Comparison of ENCODE assay signal across 19 cellular contexts in genomic region chr12:120357104-120357503, GRCh38. TPM values are rescaled to one million over a fixed set of nuclear protein-coding genes. Genes with fewer than 3 reads are reported as not detected.
DNase-seq lines count a peak whose midpoint lies in the region; ATAC-seq, FAIRE-seq and TF ChIP-seq lines count a peak whose summit lies in the region.
"Had no signal": no experiment of that assay in that cellular context is flagged by ENCODE, and none has a peak within 500 bp of the region (broad histone marks: within the 10 kb centered on the region; RNA-seq: fewer than 3 reads in every experiment).

No MANE protein-coding gene starts in this region.

- TF ChIP-seq EP300 in HepG2 (IDR thresholded peaks at IDR 0.05; ENCODE audit: low read depth in 2 of 2, low read length in 2 of 2) (no peak), HepG2 (CRISPR knock-in tag; IDR thresholded peaks at IDR 0.05; ENCODE audit: borderline replicate concordance) (no peak)

- intact Hi-C loops in HepG2 (cut with micrococcal nuclease; ENCODE audit: unreplicated experiment) (no loop called here), right lobe of liver (cut with DNase I) (loop anchor here in 1 of 2 donors (5.0 kb wide), 1 partner anchor 75 kb away; no protein-coding TSS in a partner anchor), upper lobe of right lung (cut with DNase I) (no loop called here), right cardiac atrium (cut with DNase I) (loop anchor here in 3 of 4 donors (2.0 to 5.0 kb wide), 3 partner anchors 70 to 76 kb away; no protein-coding TSS in a partner anchor)

- CTCF ChIA-PET in HepG2 (lab: Yijun Ruan, JAX; ENCODE audit: low intra/inter-chr PET ratio, low total read pairs), result interaction anchor here (1.1 to 5.1 kb wide), 3 partner anchors 73 to 109 kb away, joined by 3 to 48 read pairs (median 3); no protein-coding TSS in a partner anchor
- CTCF ChIA-PET in activated CD8-positive, alpha-beta T cell treated with anti-CD3 and anti-CD28 coated beads, Interleukin-2, amount 10 ng/mL, durations not matched to agents 7 days and 5 days (lab: Charles Lee), result interaction anchor here (0.7 to 1.7 kb wide), 14 partner anchors 9 to 140 kb away, joined by 3 to 17 read pairs (median 4); no protein-coding TSS in a partner anchor

- H3K79me2 ChIP-seq in HepG2 (ENCODE audit: insufficient read depth, low read length) (no peaks in the 10 kb centered on the region), astrocyte (ENCODE audit: insufficient read depth, low read length) (no peaks in the 10 kb centered on the region)

- no peak overlapping the region for H3K4me3 ChIP-seq in HepG2 (replicated peaks in 1 of 3; ENCODE audit: insufficient read depth in 1 of 3, low read depth in 2 of 3, low read length in 3 of 3)
- no peak overlapping the region for H3K4me3 ChIP-seq in right lobe of liver
- H3K4me3 ChIP-seq in astrocyte (ENCODE audit: insufficient read depth, low read depth, low read length), result no peak overlapping the region
- H3K4me3 ChIP-seq in mesodermal cell (ENCODE audit: extremely low read depth, insufficient read depth, low read length, poor library complexity, severe bottlenecking), result no peak overlapping the region
- no peak overlapping the region for H3K4me3 ChIP-seq in upper lobe of right lung
- H3K4me3 ChIP-seq in right cardiac atrium (ENCODE audit: low read length), result no peak overlapping the region
- H3K4me3 ChIP-seq: esophagus muscularis mucosa, pancreas, testis had no signal

- no peaks in the 10 kb centered on the region for H3K27me3 Mint-ChIP-seq in astrocyte (ENCODE audit: low read depth, unreplicated experiment)
- peaks cover 32% of the 10 kb centered on the region for H3K27me3 Mint-ChIP-seq in activated CD8-positive, alpha-beta T cell treated with anti-CD3 and anti-CD28 coated beads, Interleukin-2, amount 10 ng/mL, durations not matched to agents 7 days and 5 days (ENCODE audit: low read depth)

- FAIRE-seq in HepG2 (lab: Jason Lieb, UNC), result no peak
- FAIRE-seq in astrocyte (lab: Jason Lieb, UNC), result no peak
- FAIRE-seq: pancreas had no signal

- no peak for DNase-seq in HepG2 (ENCODE audit: low spot score)
- DNase-seq in right lobe of liver, result no peak
- DNase-seq in astrocyte (ENCODE audit: low read depth), result no peak
- DNase-seq in upper lobe of right lung, result peak; percentile 22
- no peak for DNase-seq in right cardiac atrium
- no peak for DNase-seq in activated CD8-positive, alpha-beta T cell treated with anti-CD3 and anti-CD28 coated beads, Interleukin-2, amount 10 ng/mL, durations not matched to agents 7 days and 5 days

- H3K27ac Mint-ChIP-seq in astrocyte (ENCODE audit: unreplicated experiment), result peak overlapping the region; percentile 78
- H3K27ac Mint-ChIP-seq in activated CD8-positive, alpha-beta T cell treated with anti-CD3 and anti-CD28 coated beads, Interleukin-2, amount 10 ng/mL, durations not matched to agents 7 days and 5 days, result no peak overlapping the region
- H3K27ac Mint-ChIP-seq: activated naive CD8-positive, alpha-beta T cell treated with anti-CD3 and anti-CD28 coated beads, Interleukin-2, amount 10 ng/mL, durations not matched to agents 7 days and 5 days; dendritic cell treated with granulocyte-macrophage colony-stimulating factor and Interleukin-4, amounts not matched to agents 40 ng/mL and 50 ng/mL, for 4 days; natural killer cell treated with Interleukin-12 subunit alpha and Interleukin-12 subunit beta and Interleukin-15 and Interleukin-18, amount 100 ng/mL, for 72 hours had no signal

- H3K9me3 Mint-ChIP-seq in astrocyte (ENCODE audit: unreplicated experiment), result no peaks in the 10 kb centered on the region
- H3K9me3 Mint-ChIP-seq in activated CD8-positive, alpha-beta T cell treated with anti-CD3 and anti-CD28 coated beads, Interleukin-2, amount 10 ng/mL, durations not matched to agents 7 days and 5 days (ENCODE audit: insufficient read depth), result no peaks in the 10 kb centered on the region
- H3K9me3 Mint-ChIP-seq: activated naive CD8-positive, alpha-beta T cell treated with anti-CD3 and anti-CD28 coated beads, Interleukin-2, amount 10 ng/mL, durations not matched to agents 7 days and 5 days; central memory CD8-positive, alpha-beta T cell; dendritic cell treated with granulocyte-macrophage colony-stimulating factor and Interleukin-4, amounts not matched to agents 40 ng/mL and 50 ng/mL, for 4 days; natural killer cell treated with Interleukin-12 subunit alpha and Interleukin-12 subunit beta and Interleukin-15 and Interleukin-18, amount 100 ng/mL, for 72 hours had no signal

- H3K4me1 ChIP-seq in HepG2 (ENCODE audit: insufficient read depth, low read length) (no peaks in the 10 kb centered on the region), right lobe of liver (no peaks in the 10 kb centered on the region), astrocyte (ENCODE audit: insufficient read depth, low read length) (peaks cover 12% of the 10 kb centered on the region), mesodermal cell (ENCODE audit: control insufficient read depth, insufficient read depth, low read length, poor library complexity, severe bottlenecking) (peaks cover 26% of the 10 kb centered on the region), upper lobe of right lung (no peaks in the 10 kb centered on the region), right cardiac atrium (ENCODE audit: control insufficient read depth, insufficient read depth, low read length) (no peaks in the 10 kb centered on the region)
- H3K4me1 ChIP-seq: pancreas had no signal

- TF ChIP-seq POLR2A in HepG2 (IDR thresholded peaks at IDR 0.05; ENCODE audit: insufficient read depth in 1 of 2, low read depth in 2 of 2, low read length in 2 of 2), result no peak
- no peak for TF ChIP-seq POLR2A in right lobe of liver (IDR thresholded peaks at IDR 0.05)

- H3K36me3 ChIP-seq in HepG2 (replicated peaks in 1 of 2; ENCODE audit: control insufficient read depth in 1 of 2, insufficient read depth in 2 of 2, low read length in 2 of 2) (no peaks in the 10 kb centered on the region), right lobe of liver (no peaks in the 10 kb centered on the region), astrocyte (ENCODE audit: insufficient read depth, low read length) (no peaks in the 10 kb centered on the region), mesodermal cell (ENCODE audit: control insufficient read depth, insufficient read depth, low read length) (peaks cover 62% of the 10 kb centered on the region), upper lobe of right lung (no peaks in the 10 kb centered on the region)
- H3K36me3 ChIP-seq: pancreas had no signal

- WGBS in HepG2 (ENCODE audit: low lambda C conversion rate), result 53% methylated on average over 5 of the region's 5 CpGs
- 53% methylated on average over 2 of the region's 5 CpGs for WGBS in right lobe of liver (ENCODE audit: insufficient coverage, low coverage, low lambda C conversion rate, missing lambda C conversion rate)
- WGBS in mesodermal cell (ENCODE audit: insufficient coverage in 2 of 2), 2 experiments, result 83% methylated on average over 2 of the region's 5 CpGs; no CpG with 5 or more reads in 1 of the 2 experiments
- WGBS in right cardiac atrium, result 79% methylated on average over 5 of the region's 5 CpGs

- H3K27me3 ChIP-seq in HepG2 (ENCODE audit: control insufficient read depth in 1 of 2, insufficient read depth in 2 of 2, low read length in 2 of 2) (no peaks in the 10 kb centered on the region; a peak in 1 of 5 replicates), right lobe of liver (no peaks in the 10 kb centered on the region), astrocyte (ENCODE audit: insufficient read depth, low read length) (no peaks in the 10 kb centered on the region), upper lobe of right lung (peaks cover 12% of the 10 kb centered on the region), right cardiac atrium (ENCODE audit: control insufficient read depth, insufficient read depth) (no peaks in the 10 kb centered on the region)
- H3K27me3 ChIP-seq: pancreas, testis had no signal

- no peak overlapping the region for H3K4me2 ChIP-seq in HepG2 (ENCODE audit: low read depth, low read length)
- H3K4me2 ChIP-seq in astrocyte (ENCODE audit: low read length), result peak overlapping the region; percentile 66

- POLR2A ChIA-PET in HepG2 (lab: Yijun Ruan, JAX), result no interaction called here
- POLR2A ChIA-PET in activated CD8-positive, alpha-beta T cell treated with anti-CD3 and anti-CD28 coated beads, Interleukin-2, amount 10 ng/mL, durations not matched to agents 7 days and 5 days (lab: Charles Lee), result interaction anchor here (0.6 to 1.0 kb wide), 2 partner anchors 50 to 66 kb away, joined by 3 read pairs; no protein-coding TSS in a partner anchor

- H3K27ac ChIP-seq in HepG2 (ENCODE audit: extremely low read length, insufficient read depth, low read length), result no peak overlapping the region
- H3K27ac ChIP-seq in right lobe of liver, result no peak overlapping the region
- peak overlapping the region; percentile 13 for H3K27ac ChIP-seq in astrocyte (ENCODE audit: low read depth, low read length)
- peak overlapping the region; percentile 78 for H3K27ac ChIP-seq in mesodermal cell (ENCODE audit: low read depth, low read length, severe bottlenecking)
- no peak overlapping the region for H3K27ac ChIP-seq in upper lobe of right lung
- no peak overlapping the region for H3K27ac ChIP-seq in right cardiac atrium (ENCODE audit: low read length)
- H3K27ac ChIP-seq: esophagus muscularis mucosa, pancreas, testis had no signal

- H4K20me1 ChIP-seq in HepG2 (ENCODE audit: insufficient read depth, low read length) (no peaks in the 10 kb centered on the region), astrocyte (ENCODE audit: insufficient read depth, low read length) (no peaks in the 10 kb centered on the region)

- no peak overlapping the region for H3K9ac ChIP-seq in HepG2 (ENCODE audit: insufficient read depth, low read depth, low read length)
- no peak overlapping the region for H3K9ac ChIP-seq in astrocyte (ENCODE audit: low read length)

- H3K4me1 Mint-ChIP-seq in astrocyte (ENCODE audit: low read depth, unreplicated experiment), result peaks cover 4% of the 10 kb centered on the region
- no peaks in the 10 kb centered on the region for H3K4me1 Mint-ChIP-seq in activated CD8-positive, alpha-beta T cell treated with anti-CD3 and anti-CD28 coated beads, Interleukin-2, amount 10 ng/mL, durations not matched to agents 7 days and 5 days (ENCODE audit: low read depth)
- H3K4me1 Mint-ChIP-seq: activated naive CD8-positive, alpha-beta T cell treated with anti-CD3 and anti-CD28 coated beads, Interleukin-2, amount 10 ng/mL, durations not matched to agents 7 days and 5 days had no signal

- no peak for ATAC-seq in HepG2
- no peak for ATAC-seq in right lobe of liver
- ATAC-seq in upper lobe of right lung, result no peak
- ATAC-seq in right cardiac atrium, result no peak
- ATAC-seq in GM18868 (IDR thresholded peaks at IDR 0.05; ENCODE audit: unreplicated experiment), result no peak
- ATAC-seq in activated CD8-positive, alpha-beta T cell treated with anti-CD3 and anti-CD28 coated beads, Interleukin-2, amount 10 ng/mL, durations not matched to agents 7 days and 5 days, result no peak

- no peak overlapping the region for H3K4me3 Mint-ChIP-seq in astrocyte (ENCODE audit: unreplicated experiment)
- no peak overlapping the region for H3K4me3 Mint-ChIP-seq in activated CD8-positive, alpha-beta T cell treated with anti-CD3 and anti-CD28 coated beads, Interleukin-2, amount 10 ng/mL, durations not matched to agents 7 days and 5 days
- H3K4me3 Mint-ChIP-seq: activated naive CD8-positive, alpha-beta T cell treated with anti-CD3 and anti-CD28 coated beads, Interleukin-2, amount 10 ng/mL, durations not matched to agents 7 days and 5 days; central memory CD8-positive, alpha-beta T cell; dendritic cell treated with granulocyte-macrophage colony-stimulating factor and Interleukin-4, amounts not matched to agents 40 ng/mL and 50 ng/mL, for 4 days; natural killer cell treated with Interleukin-12 subunit alpha and Interleukin-12 subunit beta and Interleukin-15 and Interleukin-18, amount 100 ng/mL, for 72 hours had no signal

- H2AFZ ChIP-seq in HepG2 (ENCODE audit: low read length) (no peak overlapping the region), astrocyte (ENCODE audit: low read depth, low read length) (no peak overlapping the region)

- H3K36me3 Mint-ChIP-seq in astrocyte (ENCODE audit: low read depth, unreplicated experiment), result peaks cover 10% of the 10 kb centered on the region
- H3K36me3 Mint-ChIP-seq in activated CD8-positive, alpha-beta T cell treated with anti-CD3 and anti-CD28 coated beads, Interleukin-2, amount 10 ng/mL, durations not matched to agents 7 days and 5 days (ENCODE audit: low read depth), result no peaks in the 10 kb centered on the region
- H3K36me3 Mint-ChIP-seq: activated naive CD8-positive, alpha-beta T cell treated with anti-CD3 and anti-CD28 coated beads, Interleukin-2, amount 10 ng/mL, durations not matched to agents 7 days and 5 days; natural killer cell treated with Interleukin-12 subunit alpha and Interleukin-12 subunit beta and Interleukin-15 and Interleukin-18, amount 100 ng/mL, for 72 hours had no signal

- TF ChIP-seq CTCF in HepG2 (CRISPR knock-in tag; IDR thresholded peaks at IDR 0.05) (no peak), right lobe of liver (IDR thresholded peaks at IDR 0.05) (no peak), astrocyte (IDR thresholded peaks at IDR 0.05; ENCODE audit: insufficient read depth, low read depth, low read length) (no peak), upper lobe of right lung (IDR thresholded peaks at IDR 0.05) (no peak)

- no peak for TF ChIP-seq RAD21 in HepG2 (CRISPR knock-in tag; IDR thresholded peaks at IDR 0.05)

- no peaks in the 10 kb centered on the region for H3K9me3 ChIP-seq in HepG2 (ENCODE audit: low read length)
- no peaks in the 10 kb centered on the region for H3K9me3 ChIP-seq in right lobe of liver
- H3K9me3 ChIP-seq in astrocyte (ENCODE audit: insufficient read depth, low read depth, low read length), result no peaks in the 10 kb centered on the region
- no peaks in the 10 kb centered on the region for H3K9me3 ChIP-seq in mesodermal cell (ENCODE audit: control insufficient read depth, low read length)
- no peaks in the 10 kb centered on the region for H3K9me3 ChIP-seq in upper lobe of right lung
- H3K9me3 ChIP-seq in right cardiac atrium (ENCODE audit: control insufficient read depth, low read length), result no peaks in the 10 kb centered on the region
- H3K9me3 ChIP-seq: esophagus muscularis mucosa, pancreas, testis had no signal

- in situ Hi-C loops in HepG2 (cut with HindIII; ENCODE audit: extremely low pct_ligation_motif_present, low pct_unique_long_range_greater_than_20kb), result loop anchor here (5.0 kb wide), 1 partner anchor 75 kb away; no protein-coding TSS in a partner anchor

- BruUV-seq in HepG2 (replicated peaks; lab: Mats Ljungman, UMichigan), result no TSS peak

RNA-seq across cellular contexts. Expression of gene MSI1, which starts 11.9 kb away (rescaled TPM):
- total RNA-seq in HepG2 (2016; rRNA removed; fragmentation: Illumina TruSeq; extraction: Trizol), result 0.46 and 0.80 TPM in 2 replicates
- 0.44 and 0.61 TPM in 2 replicates for total RNA-seq in HepG2 (2016; cell fraction: cytosol; rRNA removed; fragmentation: Illumina TruSeq; extraction: Trizol; ENCODE audit: low read depth)
- 0.37 and 0.48 TPM in 2 replicates for total RNA-seq in HepG2 (2016; cell fraction: insoluble cytoplasmic fraction; rRNA removed; fragmentation: Illumina TruSeq; extraction: Trizol)
- 1.1 TPM in 2 replicates for total RNA-seq in HepG2 (2016; cell fraction: membrane; rRNA removed; fragmentation: Illumina TruSeq; extraction: Trizol)
- total RNA-seq in HepG2 (2016; cell fraction: nucleus; rRNA removed; fragmentation: Illumina TruSeq; extraction: Trizol), result 0.56 and 0.75 TPM in 2 replicates
- 0.08 and 0.09 TPM in 2 replicates for polyA plus RNA-seq in HepG2 (2011; rRNA removed)
- polyA plus RNA-seq in HepG2 (2011; cell fraction: cytosol; rRNA removed), result 0.09 TPM in 1 of 2 replicates, not detected in the other
- polyA plus RNA-seq in HepG2 (2011; cell fraction: nucleus; rRNA removed), result 0.27 and 0.28 TPM in 2 replicates
- polyA plus RNA-seq in HepG2 (2012), result 0.05 TPM in 1 of 2 replicates, not detected in the other
- 0.61 and 0.75 TPM in 2 replicates for polyA plus RNA-seq in HepG2 (2016; cell fraction: cytosol; fragmentation: Illumina TruSeq; extraction: Trizol; ENCODE audit: low read depth)
- polyA plus RNA-seq in HepG2 (2016; cell fraction: insoluble cytoplasmic fraction; fragmentation: Illumina TruSeq; extraction: Trizol; ENCODE audit: low read depth), result 0.61 and 1.6 TPM in 2 replicates
- 0.93 and 1.2 TPM in 2 replicates for polyA plus RNA-seq in HepG2 (2016; cell fraction: membrane; fragmentation: Illumina TruSeq; extraction: Trizol; ENCODE audit: low read depth)
- polyA plus RNA-seq in HepG2 (2016; cell fraction: nucleus; fragmentation: Illumina TruSeq; extraction: Trizol; ENCODE audit: insufficient read depth, low read depth), result 1.5 and 3.3 TPM in 2 replicates
- 0.18 TPM in 1 of 2 replicates, not detected in the other for polyA minus RNA-seq in HepG2 (2011; rRNA and poly(A)+ RNA removed; ENCODE audit: low replicate concordance)
- polyA minus RNA-seq in HepG2 (2011; cell fraction: cytosol; rRNA and poly(A)+ RNA removed), result not detected in 2 replicates
- polyA minus RNA-seq in HepG2 (2011; cell fraction: nucleus; rRNA and poly(A)+ RNA removed), result not detected in 2 replicates
- total RNA-seq in right lobe of liver, result 1 to 10 TPM in 1 of 6 experiments, under 1 TPM in 1, not detected in 4; 0.06 to 1.6 TPM
- 16.0 and 16.4 TPM in 2 replicates for total RNA-seq in astrocyte
- 21.1 TPM for polyA plus RNA-seq in mesodermal cell (2013, experiment 1 of 2)
- polyA plus RNA-seq in mesodermal cell (2013, experiment 2 of 2), result 15.6 TPM
- 0.46 TPM for total RNA-seq in upper lobe of right lung
- total RNA-seq in right cardiac atrium, result 10 to 100 TPM in 1 of 4 donors, 1 to 10 TPM in 3; 3.0 to 10.7 (median 5.1) TPM
- polyA plus RNA-seq in right cardiac atrium, result 2.1 TPM
- total RNA-seq in activated CD8-positive, alpha-beta T cell treated with anti-CD3 and anti-CD28 coated beads, Interleukin-2, amount 10 ng/mL, durations not matched to agents 7 days and 5 days, result not detected
- total RNA-seq: activated naive CD8-positive, alpha-beta T cell treated with anti-CD3 and anti-CD28 coated beads, Interleukin-2, amount 10 ng/mL, durations not matched to agents 7 days and 5 days; mononuclear cell; natural killer cell treated with Interleukin-12 subunit alpha and Interleukin-12 subunit beta and Interleukin-15 and Interleukin-18, amount 100 ng/mL, for 72 hours had no signal

RNA-seq across cellular contexts. Expression of gene PLA2G1B, which starts 29.5 kb away (rescaled TPM):
- total RNA-seq in HepG2 (2016; rRNA removed; fragmentation: Illumina TruSeq; extraction: Trizol) (0.87 and 1.4 TPM in 2 replicates), right lobe of liver (not detected), astrocyte (not detected in 2 replicates), upper lobe of right lung (62.2 TPM), right cardiac atrium (not detected)
- 1.4 and 1.6 TPM in 2 replicates for total RNA-seq in HepG2 (2016; cell fraction: cytosol; rRNA removed; fragmentation: Illumina TruSeq; extraction: Trizol; ENCODE audit: low read depth)
- total RNA-seq in HepG2 (2016; cell fraction: insoluble cytoplasmic fraction; rRNA removed; fragmentation: Illumina TruSeq; extraction: Trizol), result 1.4 and 2.0 TPM in 2 replicates
- 1.3 and 1.4 TPM in 2 replicates for total RNA-seq in HepG2 (2016; cell fraction: membrane; rRNA removed; fragmentation: Illumina TruSeq; extraction: Trizol)
- 1.1 TPM in 1 of 2 replicates, not detected in the other for total RNA-seq in HepG2 (2016; cell fraction: nucleus; rRNA removed; fragmentation: Illumina TruSeq; extraction: Trizol)
- polyA plus RNA-seq in HepG2 (2011; rRNA removed) (0.33 and 0.59 TPM in 2 replicates), right cardiac atrium (not detected)
- polyA plus RNA-seq in HepG2 (2011; cell fraction: cytosol; rRNA removed), result 0.42 and 0.54 TPM in 2 replicates
- not detected in 2 replicates for polyA plus RNA-seq in HepG2 (2011; cell fraction: nucleus; rRNA removed)
- 0.41 and 0.44 TPM in 2 replicates for polyA plus RNA-seq in HepG2 (2012)
- 1.4 and 1.7 TPM in 2 replicates for polyA plus RNA-seq in HepG2 (2016; cell fraction: cytosol; fragmentation: Illumina TruSeq; extraction: Trizol; ENCODE audit: low read depth)
- polyA plus RNA-seq in HepG2 (2016; cell fraction: insoluble cytoplasmic fraction; fragmentation: Illumina TruSeq; extraction: Trizol; ENCODE audit: low read depth), result 1.0 and 1.1 TPM in 2 replicates
- 1.1 and 1.2 TPM in 2 replicates for polyA plus RNA-seq in HepG2 (2016; cell fraction: membrane; fragmentation: Illumina TruSeq; extraction: Trizol; ENCODE audit: low read depth)
- polyA plus RNA-seq in HepG2 (2016; cell fraction: nucleus; fragmentation: Illumina TruSeq; extraction: Trizol; ENCODE audit: insufficient read depth, low read depth), result 1.7 TPM in 1 of 2 replicates, not detected in the other
- not detected in 2 replicates for polyA minus RNA-seq in HepG2 (2011; rRNA and poly(A)+ RNA removed; ENCODE audit: low replicate concordance)
- not detected in 2 replicates for polyA minus RNA-seq in HepG2 (2011; cell fraction: cytosol; rRNA and poly(A)+ RNA removed)
- polyA minus RNA-seq in HepG2 (2011; cell fraction: nucleus; rRNA and poly(A)+ RNA removed), result not detected in 2 replicates
- polyA plus RNA-seq in mesodermal cell (2013, experiment 1 of 2), result not detected
- polyA plus RNA-seq in mesodermal cell (2013, experiment 2 of 2), result not detected
- total RNA-seq in activated CD8-positive, alpha-beta T cell treated with anti-CD3 and anti-CD28 coated beads, Interleukin-2, amount 10 ng/mL, durations not matched to agents 7 days and 5 days, result not detected
- total RNA-seq: activated naive CD8-positive, alpha-beta T cell treated with anti-CD3 and anti-CD28 coated beads, Interleukin-2, amount 10 ng/mL, durations not matched to agents 7 days and 5 days; esophagus muscularis mucosa; kidney epithelial cell; natural killer cell treated with Interleukin-12 subunit alpha and Interleukin-12 subunit beta and Interleukin-15 and Interleukin-18, amount 100 ng/mL, for 72 hours; NCI-H460; SK-MEL-5 had no signal

RNA-seq across cellular contexts. Expression of gene SIRT4, which starts 55.0 kb away (rescaled TPM):
- total RNA-seq in HepG2 (2016; rRNA removed; fragmentation: Illumina TruSeq; extraction: Trizol), result 3.4 and 7.0 TPM in 2 replicates
- total RNA-seq in HepG2 (2016; cell fraction: cytosol; rRNA removed; fragmentation: Illumina TruSeq; extraction: Trizol; ENCODE audit: low read depth), result 1.7 and 1.8 TPM in 2 replicates
- 3.3 and 4.9 TPM in 2 replicates for total RNA-seq in HepG2 (2016; cell fraction: insoluble cytoplasmic fraction; rRNA removed; fragmentation: Illumina TruSeq; extraction: Trizol)
- total RNA-seq in HepG2 (2016; cell fraction: membrane; rRNA removed; fragmentation: Illumina TruSeq; extraction: Trizol), result 1.4 and 1.9 TPM in 2 replicates
- 1.8 and 2.1 TPM in 2 replicates for total RNA-seq in HepG2 (2016; cell fraction: nucleus; rRNA removed; fragmentation: Illumina TruSeq; extraction: Trizol)
- 4.8 and 5.8 TPM in 2 replicates for polyA plus RNA-seq in HepG2 (2011; rRNA removed)
- polyA plus RNA-seq in HepG2 (2011; cell fraction: cytosol; rRNA removed), result 4.1 and 5.0 TPM in 2 replicates
- 2.5 and 3.0 TPM in 2 replicates for polyA plus RNA-seq in HepG2 (2011; cell fraction: nucleus; rRNA removed)
- polyA plus RNA-seq in HepG2 (2012), result 4.1 and 6.6 TPM in 2 replicates
- 0.69 and 0.86 TPM in 2 replicates for polyA plus RNA-seq in HepG2 (2016; cell fraction: cytosol; fragmentation: Illumina TruSeq; extraction: Trizol; ENCODE audit: low read depth)
- 4.5 and 4.9 TPM in 2 replicates for polyA plus RNA-seq in HepG2 (2016; cell fraction: insoluble cytoplasmic fraction; fragmentation: Illumina TruSeq; extraction: Trizol; ENCODE audit: low read depth)
- 0.82 and 0.95 TPM in 2 replicates for polyA plus RNA-seq in HepG2 (2016; cell fraction: membrane; fragmentation: Illumina TruSeq; extraction: Trizol; ENCODE audit: low read depth)
- polyA plus RNA-seq in HepG2 (2016; cell fraction: nucleus; fragmentation: Illumina TruSeq; extraction: Trizol; ENCODE audit: insufficient read depth, low read depth), result 2.4 and 2.7 TPM in 2 replicates
- 0.91 and 4.7 TPM in 2 replicates for polyA minus RNA-seq in HepG2 (2011; rRNA and poly(A)+ RNA removed; ENCODE audit: low replicate concordance)
- polyA minus RNA-seq in HepG2 (2011; cell fraction: cytosol; rRNA and poly(A)+ RNA removed), result 0.79 and 1.8 TPM in 2 replicates
- polyA minus RNA-seq in HepG2 (2011; cell fraction: nucleus; rRNA and poly(A)+ RNA removed), result 2.3 and 3.9 TPM in 2 replicates
- 1 to 10 TPM in 5 of 6 experiments, under 1 TPM in 1; 0.56 to 4.1 (median 3.0) TPM for total RNA-seq in right lobe of liver
- total RNA-seq in astrocyte, result 2.5 and 2.7 TPM in 2 replicates
- polyA plus RNA-seq in mesodermal cell (2013, experiment 1 of 2), result 4.6 TPM
- 2.9 TPM for polyA plus RNA-seq in mesodermal cell (2013, experiment 2 of 2)
- 2.4 TPM for total RNA-seq in upper lobe of right lung
- total RNA-seq in right cardiac atrium, result 1 to 10 TPM; 3.0 to 6.9 (median 6.2) TPM
- polyA plus RNA-seq in right cardiac atrium, result 6.0 TPM
- 1 to 10 TPM; 1.2 to 1.4 TPM for total RNA-seq in activated CD8-positive, alpha-beta T cell treated with anti-CD3 and anti-CD28 coated beads, Interleukin-2, amount 10 ng/mL, durations not matched to agents 7 days and 5 days

Comparison
In these comparisons a context has a peak if more than half of its experiments do, and no peak if none do; other contexts are left out.
1. H3K27ac ChIP-seq: peak in astrocyte (single experiment) and mesodermal cell (single experiment); none in HepG2 (single experiment), right lobe of liver (0 of 3), upper lobe of right lung (single experiment) and right cardiac atrium (single experiment).
2. RNA of gene PLA2G1B, which starts 29.5 kb away (total RNA-seq): 62.2 TPM in upper lobe of right lung (single experiment); 0.87 to 2.0 TPM in HepG2, not detected in right cardiac atrium, not detected in activated CD8-positive, alpha-beta T cell treated with anti-CD3 and anti-CD28 coated beads, Interleukin-2, amount 10 ng/mL, durations not matched to agents 7 days and 5 days, not detected in astrocyte and not detected in right lobe of liver; every median in the first group is over 10 times any median in the second.
3. intact Hi-C loops: an anchor here in right cardiac atrium (2.0 to 5.0 kb wide); none called in HepG2 and upper lobe of right lung.